ENCODE assay signal across 14 cellular contexts in genomic region chr13:27039171-27039701, GRCh38.
DNase-seq lines count a peak whose midpoint lies in the region; ATAC-seq, FAIRE-seq and TF ChIP-seq lines count a peak whose summit lies in the region.
"Had no signal": no experiment of that assay in that cellular context is flagged by ENCODE, and none has a peak within 500 bp of the region (broad histone marks: within the 10 kb centered on the region; RNA-seq: fewer than 3 reads in every experiment).

No MANE protein-coding gene starts in this region.

- peak overlapping the region; percentile 49 for H4K12ac ChIP-seq in trophoblast cell (ENCODE audit: low read depth, low read length)

- ATAC-seq in SK-N-SH treated with all-trans-retinoic acid at 6 μM for 48 hours, result no peak

- BruUV-seq in MCF 10A (replicated peaks; lab: Mats Ljungman, UMichigan), result no TSS peak

- H3K4me3 Mint-ChIP-seq in MCF 10A (ENCODE audit: unreplicated experiment) (no peak overlapping the region), H9 (no peak overlapping the region)

- H2BK20ac ChIP-seq in H1 (ENCODE audit: low read length) (peak overlapping the region; percentile 82; the same call in 1 of the 2 replicates), H9 (ENCODE audit: low read depth, low read length, poor library complexity, severe bottlenecking) (no peak overlapping the region)

- TF ChIP-seq CTCF in breast epithelium (IDR thresholded peaks at IDR 0.05) (no peak), MCF 10A (IDR thresholded peaks at IDR 0.05; ENCODE audit: unreplicated experiment) (no peak), H1 (IDR thresholded peaks at IDR 0.05; ENCODE audit: control extremely low read depth in 1 of 3, insufficient read depth in 1 of 3, low read depth in 1 of 3, low read length in 3 of 3) (no peak), H9 (conservative IDR thresholded peaks at IDR 0.05) (no peak)

- WGBS in H1 (ENCODE audit: extremely low coverage in 1 of 2, insufficient coverage in 1 of 2, insufficient read length in 1 of 2, insufficient replicate concordance in 2 of 2, low coverage in 1 of 2, low lambda C conversion rate in 2 of 2, missing lambda C conversion rate in 1 of 2), 2 experiments, result 93% methylated on average over 9 of the region's 9 CpGs; no CpG with 5 or more reads in 1 of the 2 experiments
- no CpG with 5 or more reads among the region's 9 CpGs for WGBS in trophoblast cell (ENCODE audit: extremely low coverage, insufficient coverage, insufficient read length)
- no CpG with 5 or more reads among the region's 9 CpGs for WGBS in H9 (ENCODE audit: extremely low coverage, insufficient read length, low lambda C conversion rate)

- H4K8ac ChIP-seq in H1 (ENCODE audit: extremely low read depth, insufficient read depth, low read length), result peak overlapping the region; percentile 82; the same call in 1 of the 2 replicates
- H4K8ac ChIP-seq in trophoblast cell (ENCODE audit: low read depth, low read length), result peak overlapping the region; percentile 88
- no peak overlapping the region for H4K8ac ChIP-seq in H9 (replicated peaks; ENCODE audit: insufficient read length, low read depth, low read length)

- no peak overlapping the region for H2BK5ac ChIP-seq in H1 (ENCODE audit: low read depth, low read length)
- peak overlapping the region; percentile 99 for H2BK5ac ChIP-seq in trophoblast cell (ENCODE audit: low read depth, low read length, poor library complexity)
- H2BK5ac ChIP-seq in H9 (ENCODE audit: insufficient read length, low read length), result no peak overlapping the region

- H3K4ac ChIP-seq in H1 (replicated peaks; ENCODE audit: insufficient read length, low read depth, low read length) (no peak overlapping the region), trophoblast cell (ENCODE audit: low read depth, low read length) (peak overlapping the region; percentile 93), H9 (ENCODE audit: low read depth, low read length) (no peak overlapping the region)

- intact Hi-C loops in breast epithelium (cut with DNase I; ENCODE audit: low total_unique reads) (no loop called here), MCF 10A (cut with micrococcal nuclease) (no loop called here)

- no peak for FAIRE-seq in H1 (lab: Jason Lieb, UNC)

- no peak overlapping the region for H3K27ac Mint-ChIP-seq in MCF 10A (ENCODE audit: low read depth, unreplicated experiment)
- H3K27ac Mint-ChIP-seq in H9, result no peak overlapping the region; a peak in 1 of 7 replicates

- H3K14ac ChIP-seq in H1 (ENCODE audit: insufficient read length) (no peak overlapping the region), trophoblast cell (ENCODE audit: low read length) (peak overlapping the region; percentile 96), H9 (ENCODE audit: insufficient read depth, low read length) (no peak overlapping the region)

- POLR2A ChIA-PET in MCF 10A (lab: Yijun Ruan, JAX) (interaction anchor here (1.6 kb wide), 1 partner anchor 131 kb away, joined by 3 read pairs; no protein-coding TSS in a partner anchor), H1 (lab: Charles Lee; ENCODE audit: partially characterized antibody) (no interaction called here)

- no peak for TF ChIP-seq RAD21 in H1 (IDR thresholded peaks at IDR 0.05 in 1 of 2, conservative IDR thresholded peaks at IDR 0.05 in 1 of 2; ENCODE audit: low read depth in 2 of 2, low read length in 2 of 2)

- DNase-seq in breast epithelium (ENCODE audit: low spot score in 2 of 2) (no peak), MCF 10A (ENCODE audit: unreplicated experiment) (no peak), H1 (ENCODE audit: low read depth in 1 of 2, low spot score in 2 of 2) (no peak), trophoblast cell (no peak), cerebellum (ENCODE audit: low spot score) (no peak), H9 (no peak)
- no peak for DNase-seq in stimulated activated CD4-positive, alpha-beta T cell treated with anti-CD3 and anti-CD28 coated beads, Interleukin-2, amount 100 ng/mL, for 24 hours
- DNase-seq: HCEC 1CT, KBM-7, NCI-H1092 treated with DMSO at 0.1 percent for 48 hours, NCI-H1694, NCI-H446 had no signal

- peak overlapping the region; percentile 29 to 68 for H3K27ac ChIP-seq in breast epithelium
- H3K27ac ChIP-seq in H1 (ENCODE audit: low read depth, low read length), result no peak overlapping the region
- H3K27ac ChIP-seq in trophoblast cell (ENCODE audit: low read depth, low read length), result peak overlapping the region; percentile 99
- H3K27ac ChIP-seq in H9 (ENCODE audit: insufficient read length, low read depth, low read length), result no peak overlapping the region
- H3K27ac ChIP-seq: C4-2B had no signal

- H3K79me1 ChIP-seq in H1 (ENCODE audit: low read depth, low read length) (no peaks in the 10 kb centered on the region), trophoblast cell (ENCODE audit: low read length) (peaks cover 51% of the 10 kb centered on the region), H9 (ENCODE audit: insufficient read depth, low read depth, low read length, poor library complexity, severe bottlenecking) (no peaks in the 10 kb centered on the region)

- H2BK15ac ChIP-seq in H1 (ENCODE audit: low read length) (no peak overlapping the region), H9 (ENCODE audit: low read depth, low read length) (no peak overlapping the region)

- no peaks in the 10 kb centered on the region for H3K79me2 ChIP-seq in H1 (ENCODE audit: control insufficient read depth in 1 of 2, insufficient read depth in 2 of 2, low read length in 2 of 2)
- H3K79me2 ChIP-seq in trophoblast cell (ENCODE audit: control insufficient read depth, insufficient read depth, low read length, poor library complexity), result peaks cover 14% of the 10 kb centered on the region
- no peaks in the 10 kb centered on the region for H3K79me2 ChIP-seq in H9 (ENCODE audit: insufficient read depth, low read length)

- no peak overlapping the region for H3K56ac ChIP-seq in H1 (replicated peaks; ENCODE audit: insufficient read length, low read depth, low read length)
- no peak overlapping the region for H3K56ac ChIP-seq in H9 (ENCODE audit: insufficient read length, low read depth, low read length)

- no peak overlapping the region for H3K9ac ChIP-seq in H1 (replicated peaks in 1 of 4; ENCODE audit: extremely low read depth in 1 of 4, low read depth in 3 of 4, low read length in 3 of 4)
- H3K9ac ChIP-seq in trophoblast cell (ENCODE audit: low read length), result no peak overlapping the region
- H3K9ac ChIP-seq in H9 (ENCODE audit: extremely low read depth, insufficient read length, low read length), result no peak overlapping the region

- H2AK5ac ChIP-seq in H1 (ENCODE audit: low read depth, low read length), result no peak overlapping the region
- H2AK5ac ChIP-seq in trophoblast cell (ENCODE audit: low read length), result peak overlapping the region; percentile 87
- H2AK5ac ChIP-seq in H9 (ENCODE audit: insufficient read length, low read length), result no peak overlapping the region

- H3K27me3 ChIP-seq in breast epithelium (no peaks in the 10 kb centered on the region), H1 (replicated peaks in 1 of 4; ENCODE audit: control insufficient read depth in 3 of 4, extremely low read depth in 1 of 4, insufficient read depth in 3 of 4, low read length in 3 of 4) (peaks cover 0 to 3% (median 0%) of the 10 kb centered on the region in 4 experiments; a peak in 4 of 7 replicates), trophoblast cell (ENCODE audit: insufficient read depth, low read length) (no peaks in the 10 kb centered on the region), H9 (ENCODE audit: insufficient read depth, low read length) (no peaks in the 10 kb centered on the region)

- no peak overlapping the region for H3T11ph ChIP-seq in H9 (ENCODE audit: low read length)

- H3K18ac ChIP-seq in H1 (ENCODE audit: extremely low read depth, low read length) (no peak overlapping the region), trophoblast cell (ENCODE audit: low read length) (peak overlapping the region; percentile 88), H9 (ENCODE audit: insufficient read length, low read depth, low read length) (no peak overlapping the region)

- peaks cover 37% of the 10 kb centered on the region for H3K4me1 Mint-ChIP-seq in MCF 10A (ENCODE audit: insufficient read depth, unreplicated experiment)
- H3K4me1 Mint-ChIP-seq in H9, result peaks cover 36 to 46% of the 10 kb centered on the region in 2 experiments

- H3K23me2 ChIP-seq in H1 (ENCODE audit: low read depth, low read length) (peaks cover 4% of the 10 kb centered on the region; the same call in 1 of the 2 replicates), H9 (ENCODE audit: insufficient read length, low read depth, low read length, poor library complexity, severe bottlenecking) (peaks cover 6% of the 10 kb centered on the region)

- H2BK12ac ChIP-seq in H1 (ENCODE audit: low read depth, low read length), result no peak overlapping the region
- H2BK12ac ChIP-seq in trophoblast cell (ENCODE audit: low read length), result peak overlapping the region; percentile 96
- no peak overlapping the region for H2BK12ac ChIP-seq in H9 (ENCODE audit: insufficient read length, low read depth, low read length)

- no peak overlapping the region for H3K4me3 ChIP-seq in breast epithelium
- H3K4me3 ChIP-seq in H1 (ENCODE audit: extremely low read depth in 1 of 4, insufficient read depth in 2 of 4, low read depth in 3 of 4, low read length in 4 of 4), result no peak overlapping the region
- no peak overlapping the region for H3K4me3 ChIP-seq in trophoblast cell (ENCODE audit: low read depth, low read length)

- no peak for TF ChIP-seq POLR2A in breast epithelium (IDR thresholded peaks at IDR 0.05)
- no peak for TF ChIP-seq POLR2A in H1 (IDR thresholded peaks at IDR 0.05; ENCODE audit: control extremely low read depth in 1 of 2, low read depth in 2 of 2, low read length in 2 of 2)

- H4K20me1 ChIP-seq in H1 (replicated peaks in 1 of 2; ENCODE audit: control insufficient read depth in 1 of 2, insufficient read depth in 2 of 2, low read length in 2 of 2) (no peaks in the 10 kb centered on the region), H9 (ENCODE audit: control insufficient read depth, insufficient read depth, insufficient read length) (no peaks in the 10 kb centered on the region)

- H3K4me2 ChIP-seq in H1 (ENCODE audit: insufficient read depth in 1 of 2, low read depth in 2 of 2, low read length in 2 of 2) (no peak overlapping the region), trophoblast cell (ENCODE audit: low read length) (peak overlapping the region; percentile 3), H9 (ENCODE audit: insufficient read depth, insufficient read length, low read length) (no peak overlapping the region)

- H4K5ac ChIP-seq in H1 (ENCODE audit: insufficient read length, low read depth, low read length) (no peak overlapping the region), H9 (ENCODE audit: insufficient read length, low read depth, low read length) (no peak overlapping the region)

- no peaks in the 10 kb centered on the region for H3K9me3 ChIP-seq in breast epithelium
- no peaks in the 10 kb centered on the region for H3K9me3 ChIP-seq in H1 (ENCODE audit: insufficient read depth in 2 of 2, low read depth in 1 of 2, low read length in 1 of 2)
- H3K9me3 ChIP-seq in trophoblast cell (ENCODE audit: insufficient read depth, low read depth, low read length), result no peaks in the 10 kb centered on the region
- no peaks in the 10 kb centered on the region for H3K9me3 ChIP-seq in H9 (ENCODE audit: control insufficient read depth, low read depth, low read length)

- CTCF ChIA-PET in MCF 10A (lab: Yijun Ruan, JAX), result interaction anchor here (0.6 to 1.6 kb wide), 3 partner anchors 11 to 494 kb away, joined by 3 to 6 read pairs (median 3); no protein-coding TSS in a partner anchor
- CTCF ChIA-PET in H1 (lab: Charles Lee; ENCODE audit: partially characterized antibody), result interaction anchor here (0.7 to 1.9 kb wide), 5 partner anchors 14 to 323 kb away, joined by 3 to 6 read pairs (median 4); no protein-coding TSS in a partner anchor

- H3K36me3 ChIP-seq in breast epithelium (no peaks in the 10 kb centered on the region), H1 (ENCODE audit: control insufficient read depth in 2 of 4, insufficient read depth in 4 of 4, low read length in 3 of 4) (no peaks in the 10 kb centered on the region), trophoblast cell (ENCODE audit: control insufficient read depth in 1 of 2, insufficient read depth in 2 of 2, low read length in 2 of 2) (no peaks in the 10 kb centered on the region)

- H4K91ac ChIP-seq in H1 (replicated peaks; ENCODE audit: insufficient read length, low read length) (no peak overlapping the region), trophoblast cell (ENCODE audit: low read depth, low read length) (peak overlapping the region; percentile 98), H9 (ENCODE audit: insufficient read length, low read depth, low read length) (no peak overlapping the region)

- H2AFZ ChIP-seq in H1 (ENCODE audit: low read length) (no peak overlapping the region), trophoblast cell (ENCODE audit: insufficient read depth, low read length, poor library complexity) (peak overlapping the region; percentile 65), H9 (ENCODE audit: low read length) (no peak overlapping the region)

- H3K27me3 Mint-ChIP-seq in MCF 10A (ENCODE audit: insufficient read depth, unreplicated experiment), result no peaks in the 10 kb centered on the region
- peaks cover 30% of the 10 kb centered on the region for H3K27me3 Mint-ChIP-seq in H9 (ENCODE audit: low read depth)

- H3K23ac ChIP-seq in H1 (ENCODE audit: insufficient read length) (no peak overlapping the region), trophoblast cell (ENCODE audit: low read length) (no peak overlapping the region), H9 (ENCODE audit: insufficient read length, low read depth, low read length) (no peak overlapping the region)

- no peak for TF ChIP-seq EP300 in H1 (IDR thresholded peaks at IDR 0.05; ENCODE audit: borderline replicate concordance in 1 of 2, low read depth in 2 of 2, low read length in 2 of 2)

- H3K4me1 ChIP-seq in breast epithelium (no peaks in the 10 kb centered on the region), H1 (replicated peaks in 1 of 4; ENCODE audit: control insufficient read depth in 3 of 4, insufficient read depth in 4 of 4, low read length in 3 of 4) (peaks cover 3 to 13% (median 7%) of the 10 kb centered on the region in 4 experiments), trophoblast cell (ENCODE audit: control insufficient read depth in 1 of 2, insufficient read depth in 2 of 2, low read length in 2 of 2) (peaks cover 50 to 53% of the 10 kb centered on the region in 2 experiments), H9 (ENCODE audit: insufficient read depth, low read length) (no peaks in the 10 kb centered on the region)

- peaks cover 6% of the 10 kb centered on the region for H3K36me3 Mint-ChIP-seq in MCF 10A (ENCODE audit: insufficient read depth, unreplicated experiment)
- no peaks in the 10 kb centered on the region for H3K36me3 Mint-ChIP-seq in H9 (ENCODE audit: insufficient read depth in 1 of 3, low read depth in 3 of 3)

- H3K9me3 Mint-ChIP-seq in MCF 10A (ENCODE audit: unreplicated experiment) (no peaks in the 10 kb centered on the region), H9 (no peaks in the 10 kb centered on the region; a peak in 1 of 5 replicates)

- H2BK120ac ChIP-seq in H1 (replicated peaks; ENCODE audit: low read depth, low read length) (no peak overlapping the region), trophoblast cell (ENCODE audit: insufficient read depth, low read length, poor library complexity) (peak overlapping the region; percentile 95), H9 (ENCODE audit: low read depth, low read length, poor library complexity, severe bottlenecking) (no peak overlapping the region)

Comparison
In these comparisons a context has a peak if more than half of its experiments do, and no peak if none do; other contexts are left out.
1. H3K27ac ChIP-seq: peak in breast epithelium (2 of 2) and trophoblast cell (single experiment); none in H1 (single experiment) and H9 (single experiment).